ENCODE assay signal across 1 cellular context in the genomic region with DNA sequence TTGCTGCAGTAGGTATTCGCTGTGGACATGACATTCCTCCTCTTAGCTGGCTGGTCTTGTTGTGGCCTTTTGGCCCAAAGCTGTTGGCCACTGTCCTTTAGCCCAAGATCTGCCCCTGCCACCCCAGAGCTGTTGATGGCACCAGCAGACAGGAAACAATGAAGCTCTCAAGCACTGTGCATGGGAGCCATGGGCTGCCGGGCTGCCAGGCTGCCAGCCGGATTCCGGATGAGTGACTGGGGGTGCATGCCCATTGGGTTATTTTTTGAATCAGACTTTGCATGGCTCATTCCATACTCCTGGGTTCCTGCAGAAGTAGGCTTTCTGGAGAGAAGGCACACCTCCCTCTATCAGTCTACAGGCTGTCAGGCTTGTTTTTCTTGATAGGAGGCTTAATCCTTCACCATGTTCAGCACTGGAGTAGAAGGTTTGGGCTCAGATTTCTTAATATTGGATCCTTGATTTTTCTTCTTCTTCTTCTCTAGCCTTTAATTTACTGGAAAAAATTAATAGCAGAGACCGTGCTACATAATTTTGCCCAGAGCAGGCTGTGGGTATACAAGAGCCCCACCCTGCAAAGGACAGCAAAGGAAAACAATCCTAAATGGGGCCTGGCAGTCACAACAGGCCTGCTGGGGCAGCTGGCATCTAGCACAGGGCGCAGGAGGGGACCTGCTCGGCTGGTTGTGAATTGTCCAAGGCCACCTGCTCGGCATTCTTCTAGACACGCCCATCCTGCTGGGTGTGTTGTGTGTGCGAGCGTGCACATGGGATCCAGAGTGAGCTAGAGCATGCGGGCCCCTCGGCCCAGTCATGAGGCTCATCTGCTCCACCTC.
TF ChIP-seq lines count a peak whose summit lies in the region.

No MANE protein-coding gene starts in this region.

TF ChIP-seq in WTC11, 78 proteins besides CTCF, POLR2A, EP300 and RAD21 (continued from another document):
- TF ChIP-seq ESRRA (CRISPR knock-in tag; IDR thresholded peaks at IDR 0.05; ENCODE audit: borderline replicate concordance): no peak
- TF ChIP-seq, protein P1, sequence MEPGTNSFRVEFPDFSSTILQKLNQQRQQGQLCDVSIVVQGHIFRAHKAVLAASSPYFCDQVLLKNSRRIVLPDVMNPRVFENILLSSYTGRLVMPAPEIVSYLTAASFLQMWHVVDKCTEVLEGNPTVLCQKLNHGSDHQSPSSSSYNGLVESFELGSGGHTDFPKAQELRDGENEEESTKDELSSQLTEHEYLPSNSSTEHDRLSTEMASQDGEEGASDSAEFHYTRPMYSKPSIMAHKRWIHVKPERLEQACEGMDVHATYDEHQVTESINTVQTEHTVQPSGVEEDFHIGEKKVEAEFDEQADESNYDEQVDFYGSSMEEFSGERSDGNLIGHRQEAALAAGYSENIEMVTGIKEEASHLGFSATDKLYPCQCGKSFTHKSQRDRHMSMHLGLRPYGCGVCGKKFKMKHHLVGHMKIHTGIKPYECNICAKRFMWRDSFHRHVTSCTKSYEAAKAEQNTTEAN (CRISPR knock-in tag; IDR thresholded peaks at IDR 0.05): no peak
- TF ChIP-seq NR1H2 (CRISPR knock-in tag; IDR thresholded peaks at IDR 0.05): no peak
- TF ChIP-seq, protein P2, sequence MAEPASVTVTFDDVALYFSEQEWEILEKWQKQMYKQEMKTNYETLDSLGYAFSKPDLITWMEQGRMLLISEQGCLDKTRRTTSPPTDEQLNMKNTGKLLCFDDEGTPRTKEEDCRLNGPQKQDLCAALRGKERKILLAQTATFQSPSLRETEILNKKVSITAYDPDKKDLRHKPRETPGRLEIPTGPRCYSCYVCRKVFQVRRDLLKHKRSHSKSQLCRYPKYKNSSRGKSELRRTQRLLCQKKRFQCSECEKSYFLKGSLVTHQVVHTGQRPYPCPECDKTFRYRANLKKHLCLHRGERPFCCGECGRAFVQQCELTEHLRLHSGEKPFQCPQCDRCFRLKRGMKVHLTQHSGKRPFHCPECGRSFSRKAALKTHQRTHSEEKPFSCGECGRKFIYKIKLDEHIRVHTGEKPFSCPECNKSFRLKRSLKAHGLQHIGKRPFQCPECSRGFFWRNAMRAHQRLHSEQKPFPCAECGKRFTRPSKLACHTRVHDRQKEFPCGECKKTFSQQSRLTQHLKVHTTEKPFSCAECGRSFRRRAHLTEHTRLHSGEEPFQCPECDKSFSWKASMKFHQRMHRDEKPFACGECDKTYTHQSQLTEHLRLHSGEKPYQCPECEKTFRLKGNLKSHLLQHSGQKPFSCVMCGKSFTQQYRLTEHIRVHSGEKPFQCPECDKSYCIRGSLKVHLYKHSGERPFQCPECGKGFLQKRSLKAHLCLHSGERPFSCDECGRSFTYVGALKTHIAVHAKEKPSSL (CRISPR knock-in tag; conservative IDR thresholded peaks at IDR 0.05): no peak
- TF ChIP-seq, protein P3, sequence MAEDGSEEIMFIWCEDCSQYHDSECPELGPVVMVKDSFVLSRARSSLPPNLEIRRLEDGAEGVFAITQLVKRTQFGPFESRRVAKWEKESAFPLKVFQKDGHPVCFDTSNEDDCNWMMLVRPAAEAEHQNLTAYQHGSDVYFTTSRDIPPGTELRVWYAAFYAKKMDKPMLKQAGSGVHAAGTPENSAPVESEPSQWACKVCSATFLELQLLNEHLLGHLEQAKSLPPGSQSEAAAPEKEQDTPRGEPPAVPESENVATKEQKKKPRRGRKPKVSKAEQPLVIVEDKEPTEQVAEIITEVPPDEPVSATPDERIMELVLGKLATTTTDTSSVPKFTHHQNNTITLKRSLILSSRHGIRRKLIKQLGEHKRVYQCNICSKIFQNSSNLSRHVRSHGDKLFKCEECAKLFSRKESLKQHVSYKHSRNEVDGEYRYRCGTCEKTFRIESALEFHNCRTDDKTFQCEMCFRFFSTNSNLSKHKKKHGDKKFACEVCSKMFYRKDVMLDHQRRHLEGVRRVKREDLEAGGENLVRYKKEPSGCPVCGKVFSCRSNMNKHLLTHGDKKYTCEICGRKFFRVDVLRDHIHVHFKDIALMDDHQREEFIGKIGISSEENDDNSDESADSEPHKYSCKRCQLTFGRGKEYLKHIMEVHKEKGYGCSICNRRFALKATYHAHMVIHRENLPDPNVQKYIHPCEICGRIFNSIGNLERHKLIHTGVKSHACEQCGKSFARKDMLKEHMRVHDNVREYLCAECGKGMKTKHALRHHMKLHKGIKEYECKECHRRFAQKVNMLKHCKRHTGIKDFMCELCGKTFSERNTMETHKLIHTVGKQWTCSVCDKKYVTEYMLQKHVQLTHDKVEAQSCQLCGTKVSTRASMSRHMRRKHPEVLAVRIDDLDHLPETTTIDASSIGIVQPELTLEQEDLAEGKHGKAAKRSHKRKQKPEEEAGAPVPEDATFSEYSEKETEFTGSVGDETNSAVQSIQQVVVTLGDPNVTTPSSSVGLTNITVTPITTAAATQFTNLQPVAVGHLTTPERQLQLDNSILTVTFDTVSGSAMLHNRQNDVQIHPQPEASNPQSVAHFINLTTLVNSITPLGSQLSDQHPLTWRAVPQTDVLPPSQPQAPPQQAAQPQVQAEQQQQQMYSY (CRISPR knock-in tag; IDR thresholded peaks at IDR 0.05): no peak
